In the genomic region with DNA sequence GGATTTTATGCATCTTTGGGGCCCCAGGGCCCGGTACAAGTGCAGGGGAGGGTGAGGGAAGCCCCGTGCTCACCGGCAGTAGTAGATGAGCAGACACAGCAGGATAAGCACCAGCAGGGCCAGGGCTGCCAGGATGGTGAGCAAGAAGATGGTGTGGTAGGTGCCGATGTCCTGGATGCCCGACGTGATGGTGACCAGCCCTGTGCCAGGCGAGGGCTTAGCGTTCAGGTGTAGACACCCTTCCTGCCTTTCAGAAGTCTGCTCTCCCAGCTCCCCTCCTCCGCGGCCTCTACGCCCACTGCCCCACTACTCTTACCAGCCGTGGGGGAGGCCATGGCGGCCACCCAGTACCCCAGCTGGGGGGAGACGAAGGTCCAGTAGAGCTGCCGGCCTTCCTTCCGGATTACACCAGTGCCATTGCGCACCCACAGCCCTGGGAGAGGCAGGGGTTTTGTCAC, we compare ENCODE assay signal across 17 cellular contexts. TPM values are rescaled to one million over a fixed set of nuclear protein-coding genes. Genes with fewer than 3 reads are reported as not detected.
DNase-seq lines count a peak whose midpoint lies in the region; ATAC-seq and TF ChIP-seq lines count a peak whose summit lies in the region.
"Had no signal": no experiment of that assay in that cellular context is flagged by ENCODE, and none has a peak within 500 bp of the region (broad histone marks: within the 10 kb centered on the region; RNA-seq: fewer than 3 reads in every experiment).

No MANE protein-coding gene starts in this region.

- no peaks in the 10 kb centered on the region for H3K9me3 Mint-ChIP-seq in CD4-positive, alpha-beta T cell
- no peaks in the 10 kb centered on the region for H3K9me3 Mint-ChIP-seq in central memory CD8-positive, alpha-beta T cell
- no peaks in the 10 kb centered on the region for H3K9me3 Mint-ChIP-seq in naive thymus-derived CD4-positive, alpha-beta T cell
- H3K9me3 Mint-ChIP-seq: HFFc6 had no signal

- peaks cover 8% of the 10 kb centered on the region for H3K27me3 Mint-ChIP-seq in CD4-positive, alpha-beta T cell
- H3K27me3 Mint-ChIP-seq in central memory CD8-positive, alpha-beta T cell, result no peaks in the 10 kb centered on the region
- peaks cover 0 to 20% (median 0%) of the 10 kb centered on the region in 5 donors for H3K27me3 Mint-ChIP-seq in naive thymus-derived CD4-positive, alpha-beta T cell

- in situ Hi-C loops in GM13977 (cut with MboI; ENCODE audit: low pct_unique_long_range_greater_than_20kb, low sequenced_read_pairs, unreplicated experiment), result no loop called here

- no peak overlapping the region for H3K27ac Mint-ChIP-seq in CD4-positive, alpha-beta T cell
- no peak overlapping the region for H3K27ac Mint-ChIP-seq in central memory CD8-positive, alpha-beta T cell (ENCODE audit: low read depth)
- H3K27ac Mint-ChIP-seq in naive thymus-derived CD4-positive, alpha-beta T cell, result no peak overlapping the region
- H3K27ac Mint-ChIP-seq: HFFc6 had no signal

- no peaks in the 10 kb centered on the region for H3K4me1 ChIP-seq in naive thymus-derived CD4-positive, alpha-beta T cell (ENCODE audit: control insufficient read depth in 2 of 2, insufficient read depth in 2 of 2, low read length in 2 of 2)

- POLR2A ChIA-PET in CD4-positive, alpha-beta T cell (lab: Charles Lee), result interaction anchor here (2.3 to 4.6 kb wide), 2 partner anchors 137 to 169 kb away, joined by 9 to 38 read pairs; a partner anchor contains a TSS
- POLR2A ChIA-PET in naive thymus-derived CD4-positive, alpha-beta T cell (lab: Charles Lee), result no interaction called here

- peaks cover 0 to 13% (median 0%) of the 10 kb centered on the region in 3 experiments for H3K36me3 ChIP-seq in naive thymus-derived CD4-positive, alpha-beta T cell (ENCODE audit: control insufficient read depth in 2 of 3, insufficient read depth in 3 of 3, low read length in 3 of 3)

- no peak for DNase-seq in CD4-positive, alpha-beta T cell
- DNase-seq in GM13977 (ENCODE audit: low spot score) (peak; percentile 37), iPS-NIHi7 (ENCODE audit: extremely low spot score) (no peak)
- DNase-seq in central memory CD8-positive, alpha-beta T cell (ENCODE audit: low spot score in 2 of 2), result no peak
- DNase-seq in naive thymus-derived CD4-positive, alpha-beta T cell, result no peak
- DNase-seq: GM23248, HFFc6, NCI-H1092, NCI-H146, NCI-H2081 treated with DMSO at 0.1 percent for 48 hours, NCI-H524 treated with DMSO at 0.1 percent for 48 hours, Peyer's patch, SHP77, SK-N-SH had no signal

- H3K9me3 ChIP-seq in CD4-positive, alpha-beta T cell (ENCODE audit: control insufficient read depth, low read length), result no peaks in the 10 kb centered on the region
- no peaks in the 10 kb centered on the region for H3K9me3 ChIP-seq in naive thymus-derived CD4-positive, alpha-beta T cell (ENCODE audit: control insufficient read depth in 2 of 3, low read length in 3 of 3)
- H3K9me3 ChIP-seq: Peyer's patch, SK-N-SH had no signal

- intact Hi-C loops in CD4-positive, alpha-beta T cell (cut with DNase I, micrococcal nuclease), result no loop called here
- intact Hi-C loops in naive thymus-derived CD4-positive, alpha-beta T cell (cut with micrococcal nuclease), result loop anchor here in 1 of 2 donors (2.0 kb wide), 1 partner anchor 47 kb away; a partner anchor contains a TSS

- H3K4me1 Mint-ChIP-seq in CD4-positive, alpha-beta T cell (ENCODE audit: low read depth), result peaks cover 16% of the 10 kb centered on the region
- peaks cover 5% of the 10 kb centered on the region for H3K4me1 Mint-ChIP-seq in central memory CD8-positive, alpha-beta T cell
- H3K4me1 Mint-ChIP-seq in naive thymus-derived CD4-positive, alpha-beta T cell, result peaks cover 5 to 12% (median 9%) of the 10 kb centered on the region in 7 donors

- H3K27me3 ChIP-seq in CD4-positive, alpha-beta T cell (ENCODE audit: control insufficient read depth, insufficient read depth, low read length), result no peaks in the 10 kb centered on the region
- H3K27me3 ChIP-seq in naive thymus-derived CD4-positive, alpha-beta T cell (ENCODE audit: control insufficient read depth in 2 of 2, insufficient read depth in 2 of 2, low read length in 2 of 2), result no peaks in the 10 kb centered on the region
- H3K27me3 ChIP-seq: Peyer's patch had no signal

- no peak overlapping the region for H3K27ac ChIP-seq in CD4-positive, alpha-beta T cell (ENCODE audit: low read depth, low read length)
- H3K27ac ChIP-seq in naive thymus-derived CD4-positive, alpha-beta T cell (ENCODE audit: low read depth, low read length), result no peak overlapping the region
- H3K27ac ChIP-seq: GM23248, Peyer's patch had no signal

- no peak overlapping the region for H3K4me3 ChIP-seq in naive thymus-derived CD4-positive, alpha-beta T cell (ENCODE audit: low read length)
- H3K4me3 ChIP-seq: GM23248, Peyer's patch had no signal

- H3K4me3 Mint-ChIP-seq in CD4-positive, alpha-beta T cell, result peak overlapping the region; percentile 63
- peak overlapping the region; percentile 16 for H3K4me3 Mint-ChIP-seq in central memory CD8-positive, alpha-beta T cell
- peak overlapping the region in 6 of 10 donors; percentile 21 to 74 (median 46) for H3K4me3 Mint-ChIP-seq in naive thymus-derived CD4-positive, alpha-beta T cell
- H3K4me3 Mint-ChIP-seq: HFFc6 had no signal

- no peak for ATAC-seq in CD4-positive, alpha-beta T cell (ENCODE audit: poor library complexity)
- no peak for ATAC-seq in central memory CD8-positive, alpha-beta T cell (replicated peaks; ENCODE audit: extremely low read depth, poor library complexity, severe bottlenecking)
- ATAC-seq in naive thymus-derived CD4-positive, alpha-beta T cell, result no peak
- ATAC-seq in GM19397 (IDR thresholded peaks at IDR 0.05; ENCODE audit: unreplicated experiment), result no peak
- no peak for ATAC-seq in HG02678 (IDR thresholded peaks at IDR 0.05; ENCODE audit: unreplicated experiment)

- TF ChIP-seq CTCF in CD4-positive, alpha-beta T cell (IDR thresholded peaks at IDR 0.05), result no peak
- no peak for TF ChIP-seq CTCF in GM13977 (IDR thresholded peaks at IDR 0.05; ENCODE audit: extremely low read depth, insufficient read depth, missing control alignments)

- no peaks in the 10 kb centered on the region for H3K36me3 Mint-ChIP-seq in CD4-positive, alpha-beta T cell (ENCODE audit: low read depth)
- H3K36me3 Mint-ChIP-seq in central memory CD8-positive, alpha-beta T cell (ENCODE audit: insufficient read depth), result peaks cover 8% of the 10 kb centered on the region
- peaks cover 0 to 4% (median 0%) of the 10 kb centered on the region in 5 donors for H3K36me3 Mint-ChIP-seq in naive thymus-derived CD4-positive, alpha-beta T cell

- CTCF ChIA-PET in CD4-positive, alpha-beta T cell (lab: Charles Lee), result interaction anchor here (2.8 kb wide), 2 partner anchors 10 to 145 kb away, joined by 10 to 17 read pairs; a partner anchor contains a TSS
- CTCF ChIA-PET in naive thymus-derived CD4-positive, alpha-beta T cell (lab: Charles Lee), result interaction anchor here (0.7 to 1.3 kb wide), 2 partner anchors 10 to 153 kb away, joined by 3 to 4 read pairs; no protein-coding TSS in a partner anchor

RNA-seq across cellular contexts. Expression of a gene that starts 8.0 kb away (rescaled TPM):
- total RNA-seq in CD4-positive, alpha-beta T cell, result under 1 TPM; 0.08 to 0.19 TPM
- under 1 TPM; 0.24 to 0.78 (median 0.39) TPM for total RNA-seq in naive thymus-derived CD4-positive, alpha-beta T cell
- polyA plus RNA-seq in naive thymus-derived CD4-positive, alpha-beta T cell, result under 1 TPM; 0.11 to 0.16 TPM
- polyA plus RNA-seq: CD14-positive monocyte had no signal

RNA-seq across cellular contexts. Expression of a gene that starts 10.6 kb away (rescaled TPM):
- 10 to 100 TPM; 15.3 to 16.1 TPM for total RNA-seq in CD4-positive, alpha-beta T cell
- 100 to 1,000 TPM in 1 of 5 experiments, 10 to 100 TPM in 4; 49.5 to 374 (median 52.2) TPM for total RNA-seq in naive thymus-derived CD4-positive, alpha-beta T cell
- 10 to 100 TPM; 52.2 to 58.7 TPM for polyA plus RNA-seq in naive thymus-derived CD4-positive, alpha-beta T cell

RNA-seq across cellular contexts. Expression of a gene that starts 31.0 kb away (rescaled TPM):
- 10 to 100 TPM; 55.5 to 65.5 TPM for total RNA-seq in CD4-positive, alpha-beta T cell
- 100 to 1,000 TPM in 3 of 5 experiments, 10 to 100 TPM in 2; 75.4 to 107 (median 101) TPM for total RNA-seq in naive thymus-derived CD4-positive, alpha-beta T cell
- polyA plus RNA-seq in naive thymus-derived CD4-positive, alpha-beta T cell, result 100 to 1,000 TPM; 122 to 155 TPM

RNA-seq across cellular contexts. Expression of a gene that starts 33.8 kb away (rescaled TPM):
- under 1 TPM; 0.85 to 0.87 TPM for total RNA-seq in CD4-positive, alpha-beta T cell
- 10 to 100 TPM in 1 of 5 experiments, 1 to 10 TPM in 1, under 1 TPM in 3; 0.43 to 19.7 (median 0.67) TPM for total RNA-seq in naive thymus-derived CD4-positive, alpha-beta T cell
- polyA plus RNA-seq in naive thymus-derived CD4-positive, alpha-beta T cell, result not detected
- total RNA-seq: GM23248 had no signal
- polyA plus RNA-seq: GM23248 had no signal

RNA-seq across cellular contexts. Expression of a gene that starts 47.3 kb away (rescaled TPM):
- total RNA-seq in CD4-positive, alpha-beta T cell, result not detected
- total RNA-seq in naive thymus-derived CD4-positive, alpha-beta T cell, result under 1 TPM in 2 of 5 experiments, not detected in 3; 0.08 to 0.22 TPM
- polyA plus RNA-seq in naive thymus-derived CD4-positive, alpha-beta T cell, result not detected
